8 cellular contexts compared by ENCODE assay signal in genomic region chr15:79970921-79971434, GRCh38. TPM values are rescaled to one million over a fixed set of nuclear protein-coding genes. Genes with fewer than 3 reads are reported as not detected.
DNase-seq lines count a peak whose midpoint lies in the region; ATAC-seq and TF ChIP-seq lines count a peak whose summit lies in the region.

TSS of gene BCL2A1 (minus strand) at chr15:79971196. CDS start at chr15:79971119, 77 bp downstream.

- H4K20me1 ChIP-seq in OCI-LY1 (ENCODE audit: insufficient read depth, low read length) (no peaks in the 10 kb centered on the region), hepatocyte (ENCODE audit: insufficient read depth, poor library complexity, severe bottlenecking) (no peaks in the 10 kb centered on the region)

- H3K9me3 ChIP-seq in OCI-LY1 (ENCODE audit: low read length) (no peaks in the 10 kb centered on the region), hepatocyte (ENCODE audit: low read depth) (no peaks in the 10 kb centered on the region)

- H3K27ac ChIP-seq in OCI-LY1 (ENCODE audit: low read depth, low read length, poor library complexity, severe bottlenecking) (peak within 1 kb of the TSS; percentile 56), hepatocyte (no peak within 1 kb of the TSS)

- TF ChIP-seq CTCF in OCI-LY1 (IDR thresholded peaks at IDR 0.05; ENCODE audit: low read length) (no peak), hepatocyte (IDR thresholded peaks at IDR 0.05; ENCODE audit: poor library complexity) (no peak)

- ATAC-seq in HG02610 (IDR thresholded peaks at IDR 0.05; ENCODE audit: unreplicated experiment) = peak; percentile 77

- H3K79me2 ChIP-seq in OCI-LY1 (ENCODE audit: insufficient read depth, low read length) (no peaks in the 10 kb centered on the region), hepatocyte (no peaks in the 10 kb centered on the region)

- H3K9me2 ChIP-seq in OCI-LY1 (ENCODE audit: low read depth, low read length) = no peaks in the 10 kb centered on the region
- no peaks in the 10 kb centered on the region for H3K9me2 ChIP-seq in hepatocyte (replicated peaks; ENCODE audit: insufficient read depth)

- no peaks in the 10 kb centered on the region for H3K36me3 ChIP-seq in OCI-LY1 (ENCODE audit: insufficient read depth, low read length)
- H3K36me3 ChIP-seq in hepatocyte (replicated peaks; ENCODE audit: insufficient read depth, low read depth) = no peaks in the 10 kb centered on the region

- H3K4me1 ChIP-seq in OCI-LY1 (ENCODE audit: insufficient read depth, low read length, severe bottlenecking) = peaks cover 68% of the 10 kb centered on the region
- H3K4me1 ChIP-seq in hepatocyte (ENCODE audit: insufficient read depth) = no peaks in the 10 kb centered on the region

- H3K9ac ChIP-seq in OCI-LY1 (ENCODE audit: low read length) = peak within 1 kb of the TSS; percentile 46

- no peaks in the 10 kb centered on the region for H3K27me3 ChIP-seq in OCI-LY1 (ENCODE audit: insufficient read depth, low read length)
- no peaks in the 10 kb centered on the region for H3K27me3 ChIP-seq in hepatocyte

- 0 out of 2 replicates have a peak, but pooled peaks cover 3% of the 10 kb centered on the region for H3F3A ChIP-seq in OCI-LY1 (ENCODE audit: insufficient read depth, low read length)

- H2AFZ ChIP-seq in OCI-LY1 (ENCODE audit: low read length) (peak within 1 kb of the TSS; percentile 46; the same call in 1 of the 2 replicates), hepatocyte (no peak within 1 kb of the TSS)

- WGBS in hepatocyte (ENCODE audit: low lambda C conversion rate, missing lambda C conversion rate) = 57% methylated on average over 6 of the region's 6 CpGs

- peak; percentile 17 for DNase-seq in activated T-helper 1 cell treated with Interleukin-2 at 50 U/mL for 16 hours (ENCODE audit: low read depth)
- DNase-seq in hepatocyte (ENCODE audit: low spot score) = peak; percentile 31
- DNase-seq in stimulated activated CD8-positive, alpha-beta memory T cell treated with anti-CD3 and anti-CD28 coated beads, Interleukin-4, amount 100 ng/mL, for 4 hours (ENCODE audit: low read depth in 2 of 2, low spot score in 1 of 2) = peak; percentile 35 to 43
- no peak for DNase-seq in SHP77 (lab: John Stamatoyannopoulos, UW)
- no peak for DNase-seq in DMS114 treated with DMSO at 0.1 percent for 48 hours (lab: John Stamatoyannopoulos, UW; ENCODE audit: unreplicated experiment)

- H3K4me2 ChIP-seq in OCI-LY1 (ENCODE audit: low read length) (peak within 1 kb of the TSS; percentile 62), hepatocyte (no peak within 1 kb of the TSS)

- H3K4me3 ChIP-seq in OCI-LY1 (ENCODE audit: low read depth, low read length, poor library complexity, severe bottlenecking) (peak within 1 kb of the TSS; percentile 51), hepatocyte (no peak within 1 kb of the TSS)

- peak; percentile 45 for TF ChIP-seq POLR2A in GM10847 (IDR thresholded peaks at IDR 0.05; ENCODE audit: extremely low read depth, insufficient read length)

RNA-seq across cellular contexts. Expression of gene BCL2A1, which starts in this region (rescaled TPM):
- total RNA-seq in hepatocyte = 7.8 and 9.9 TPM in 2 replicates
- polyA plus RNA-seq in hepatocyte = 8.4 and 11.1 TPM in 2 replicates

Comparison
In these comparisons a context has a peak if more than half of its experiments do, and no peak if none do; other contexts are left out.
1. DNase-seq: peak in activated T-helper 1 cell treated with Interleukin-2 at 50 U/mL for 16 hours (single experiment), hepatocyte (single experiment) and stimulated activated CD8-positive, alpha-beta memory T cell treated with anti-CD3 and anti-CD28 coated beads, Interleukin-4, amount 100 ng/mL, for 4 hours (2 of 2); none in SHP77 (0 of 2) and DMS114 treated with DMSO at 0.1 percent for 48 hours (single experiment).